Comparison of ENCODE assay signal across 24 cellular contexts in genomic region chr17:27106982-27107360, GRCh38.
"Had no signal": no experiment of that assay in that cellular context is flagged by ENCODE, and none has a peak within 500 bp of the region (broad histone marks: within the 10 kb centered on the region; RNA-seq: fewer than 3 reads in every experiment).

No MANE protein-coding gene starts in this region.

- H2AFZ ChIP-seq: PC-9 had no signal

- DNase-seq: IMR-90, Kasumi-1, MM.1S, NCI-H1092 treated with DMSO at 0.1 percent for 48 hours, NCI-H1436, NCI-H187, NCI-H2029, NCI-H2081 treated with DMSO at 0.1 percent for 48 hours, NCI-H2171, NCI-H226, NCI-H446, NCI-H510A, NCI-H524 treated with DMSO at 0.1 percent for 48 hours, NCI-H69, NCI-H774, PC-9, Peyer's patch, SHP77 treated with DMSO at 0.1 percent for 48 hours, SJCRH30 had no signal

- H3K27me3 ChIP-seq: Peyer's patch, SJCRH30 had no signal

- H3K9me3 ChIP-seq: Peyer's patch, SJCRH30 had no signal

- H3K4me2 ChIP-seq: KMS-11, PC-9 had no signal

- H3K4me1 ChIP-seq: Peyer's patch, SJCRH30 had no signal

- FAIRE-seq: HepG2 had no signal

- H3K9ac ChIP-seq: KMS-11 had no signal

- ATAC-seq: HepG2, Right ventricle myocardium inferior, SK-N-SH treated with all-trans-retinoic acid at 6 μM for 48 hours had no signal

- H3K36me3 ChIP-seq: Peyer's patch, SJCRH30 had no signal

- H3K4me3 ChIP-seq: PC-9, Peyer's patch, SJCRH30 had no signal

- H3K27ac ChIP-seq: HL-60, KMS-11, PC-9, Peyer's patch, SJCRH30 had no signal
